In the genomic region with DNA sequence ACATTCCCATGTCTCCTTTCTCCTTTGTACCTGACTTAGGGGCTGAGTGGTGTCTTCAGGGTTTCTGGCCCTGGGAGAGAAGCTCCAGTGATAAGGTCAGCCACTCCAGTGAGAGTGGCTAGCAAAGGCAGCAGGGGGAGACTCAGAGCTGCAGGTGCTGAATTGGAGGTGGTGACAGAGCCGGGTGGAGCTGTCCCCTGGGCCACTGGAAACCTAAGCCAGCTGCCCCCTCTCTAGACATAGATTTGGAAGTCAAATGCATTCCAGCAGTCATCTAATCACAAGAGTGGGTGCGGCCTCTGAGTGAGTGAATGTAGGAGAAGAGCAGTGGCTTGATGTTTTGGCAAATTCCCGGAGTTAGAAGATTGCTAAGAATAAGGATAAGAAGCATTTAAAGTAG, we compare ENCODE assay signal across 9 cellular contexts. TPM values are rescaled to one million over a fixed set of nuclear protein-coding genes. Genes with fewer than 3 reads are reported as not detected.
A peak's percentile ranks its signal among the peaks of the same experiment; 100 is the strongest.
DNase-seq lines count a peak whose midpoint lies in the region; ATAC-seq and TF ChIP-seq lines count a peak whose summit lies in the region.
"Had no signal": no experiment of that assay in that cellular context is flagged by ENCODE, and none has a peak within 500 bp of the region (broad histone marks: within the 10 kb centered on the region; RNA-seq: fewer than 3 reads in every experiment).

No MANE protein-coding gene starts in this region.

- H3K4me3 ChIP-seq in BE2C (ENCODE audit: low read depth, low read length) (no peak overlapping the region), H7 (ENCODE audit: insufficient read depth, low read depth, low read length) (no peak overlapping the region), kidney epithelial cell (ENCODE audit: low read depth, low read length) (no peak overlapping the region)

- H3K36me3 ChIP-seq in BE2C: no peaks in the 10 kb centered on the region; the same call in 1 of the 2 replicates
- no peaks in the 10 kb centered on the region for H3K36me3 ChIP-seq in H7 (replicated peaks; ENCODE audit: control insufficient read depth, insufficient read depth, low read length)
- no peaks in the 10 kb centered on the region for H3K36me3 ChIP-seq in kidney epithelial cell (ENCODE audit: control insufficient read depth, insufficient read depth, low read length)

- peak; percentile 57 for DNase-seq in BE2C
- DNase-seq in H7: peak; percentile 71
- DNase-seq in SW480 (ENCODE audit: low spot score): peak; percentile 50
- DNase-seq in kidney epithelial cell (ENCODE audit: low read depth): no peak
- DNase-seq in AML-193 (lab: John Stamatoyannopoulos, UW): no peak
- DNase-seq in hippocampal formation (lab: John Stamatoyannopoulos, UW): no peak
- no peak for DNase-seq in UCSD-AML1 (lab: John Stamatoyannopoulos, UW; ENCODE audit: unreplicated experiment)
- DNase-seq: activated gamma-delta T cell had no signal

- no peaks in the 10 kb centered on the region for H3K9me3 ChIP-seq in BE2C

- no peak for ATAC-seq in GM21737 (IDR thresholded peaks at IDR 0.05; ENCODE audit: unreplicated experiment)

- TF ChIP-seq CTCF in BE2C (IDR thresholded peaks at IDR 0.05; ENCODE audit: low read depth, low read length): peak; percentile 66
- TF ChIP-seq CTCF in kidney epithelial cell (IDR thresholded peaks at IDR 0.05; ENCODE audit: insufficient read depth, low read length, poor library complexity, severe bottlenecking): peak; percentile 38

- peaks cover 2% of the 10 kb centered on the region; the same call in 1 of the 2 replicates for H3K4me1 ChIP-seq in BE2C

- H3K27me3 ChIP-seq in BE2C (no peaks in the 10 kb centered on the region), H7 (ENCODE audit: control insufficient read depth, insufficient read depth, low read length) (no peaks in the 10 kb centered on the region), kidney epithelial cell (ENCODE audit: control insufficient read depth, insufficient read depth, low read length) (no peaks in the 10 kb centered on the region)

RNA-seq across cellular contexts. Expression of a gene that starts 28.5 kb away (rescaled TPM):
- polyA plus RNA-seq in BE2C (2012; ENCODE audit: insufficient read depth, insufficient read length, low read depth): 37.7 TPM
- 49.2 and 77.4 TPM in 2 replicates for total RNA-seq in H7 (2014; rRNA removed; shearing (Covaris generic))
- 80.3 and 83.2 TPM in 2 replicates for total RNA-seq in kidney epithelial cell

Comparison
In these comparisons a context has a peak if more than half of its experiments do, and no peak if none do; other contexts are left out.
1. DNase-seq: peak in BE2C (single experiment), H7 (single experiment) and SW480 (single experiment); none in kidney epithelial cell (single experiment), AML-193 (0 of 2), hippocampal formation (0 of 2) and UCSD-AML1 (single experiment).